ENCODE assay signal across 8 cellular contexts in genomic region chr19:1849132-1849474, GRCh38. TPM values are rescaled to one million over a fixed set of nuclear protein-coding genes. Genes with fewer than 3 reads are reported as not detected.
A peak's percentile ranks its signal among the peaks of the same experiment; 100 is the strongest.
DNase-seq lines count a peak whose midpoint lies in the region; ATAC-seq, FAIRE-seq and TF ChIP-seq lines count a peak whose summit lies in the region.

No MANE protein-coding gene starts in this region.

- no peak for FAIRE-seq in GM12878 (lab: Jason Lieb, UNC)

- H3K9me3 Mint-ChIP-seq in CD14-positive monocyte: no peaks in the 10 kb centered on the region
- H3K9me3 Mint-ChIP-seq in naive thymus-derived CD4-positive, alpha-beta T cell: no peaks in the 10 kb centered on the region

- no peak for TF ChIP-seq EP300 in GM12878 (IDR thresholded peaks at IDR 0.05; ENCODE audit: borderline replicate concordance in 1 of 2, control insufficient read depth in 1 of 2, low read depth in 2 of 2, low read length in 2 of 2)

- in situ Hi-C loops in GM12878 (cut with MboI): no loop called here

- H3K4me1 ChIP-seq in KMS-11 (ENCODE audit: low read depth, poor library complexity, severe bottlenecking) (peaks cover 32% of the 10 kb centered on the region), GM12878 (ENCODE audit: control insufficient read depth, insufficient read depth, low read length) (peaks cover 31% of the 10 kb centered on the region)
- peaks cover 31 to 67% of the 10 kb centered on the region in 2 donors for H3K4me1 ChIP-seq in naive thymus-derived CD4-positive, alpha-beta T cell (ENCODE audit: control insufficient read depth in 2 of 2, insufficient read depth in 2 of 2, low read length in 2 of 2)

- RAD21 ChIA-PET in GM12878 (lab: Charles Lee; ENCODE audit: unreplicated experiment): interaction anchor here (1.0 to 1.4 kb wide), 2 partner anchors 48 to 303 kb away, joined by 3 read pairs; no protein-coding TSS in a partner anchor

- H4K20me1 ChIP-seq in KMS-11 (ENCODE audit: insufficient read depth): 0 out of 2 replicates have a peak, but pooled peaks cover 5% of the 10 kb centered on the region
- peaks cover 3% of the 10 kb centered on the region; the same call in 1 of the 2 replicates for H4K20me1 ChIP-seq in GM12878 (ENCODE audit: control insufficient read depth, insufficient read depth)

- POLR2A ChIA-PET in GM12878 (lab: Charles Lee): interaction anchor here (0.7 kb wide), 1 partner anchor 8 kb away, joined by 3 read pairs; no protein-coding TSS in a partner anchor
- POLR2A ChIA-PET in naive thymus-derived CD4-positive, alpha-beta T cell (lab: Charles Lee): interaction anchor here (0.7 to 1.4 kb wide), 4 partner anchors 9 to 587 kb away, joined by 3 to 4 read pairs (median 4); no protein-coding TSS in a partner anchor

- SMC1A ChIA-PET in GM12878 (lab: Charles Lee; ENCODE audit: uncharacterized antibody, unreplicated experiment): no interaction called here

- H3K27ac Mint-ChIP-seq in CD14-positive monocyte: peak overlapping the region in 6 of 7 donors; percentile 53 to 89 (median 82)
- H3K27ac Mint-ChIP-seq in naive thymus-derived CD4-positive, alpha-beta T cell: peak overlapping the region; percentile 85 to 93 (median 91)

- no peak overlapping the region for H3K4me3 Mint-ChIP-seq in CD14-positive monocyte
- H3K4me3 Mint-ChIP-seq in naive thymus-derived CD4-positive, alpha-beta T cell: peak overlapping the region in 7 of 10 donors; percentile 52 to 90 (median 74)

- ATAC-seq in GM12878 (no peak), GM21390 (IDR thresholded peaks at IDR 0.05; ENCODE audit: unreplicated experiment) (no peak)
- no peak for ATAC-seq in naive thymus-derived CD4-positive, alpha-beta T cell

- peaks cover 4 to 9% (median 7%) of the 10 kb centered on the region in 3 donors for H3K27me3 Mint-ChIP-seq in CD14-positive monocyte (ENCODE audit: low read depth in 3 of 3)
- no peaks in the 10 kb centered on the region for H3K27me3 Mint-ChIP-seq in naive thymus-derived CD4-positive, alpha-beta T cell

- H3K27me3 ChIP-seq in KMS-11 (ENCODE audit: insufficient read depth, low read depth) (no peaks in the 10 kb centered on the region), GM12878 (replicated peaks in 1 of 2; ENCODE audit: control insufficient read depth in 2 of 2, insufficient read depth in 2 of 2, low read length in 1 of 2) (no peaks in the 10 kb centered on the region)
- H3K27me3 ChIP-seq in naive thymus-derived CD4-positive, alpha-beta T cell (ENCODE audit: control insufficient read depth in 2 of 2, insufficient read depth in 2 of 2, low read length in 2 of 2): no peaks in the 10 kb centered on the region

- H3K79me2 ChIP-seq in KMS-11 (ENCODE audit: insufficient read depth, low read depth) (peaks cover 40% of the 10 kb centered on the region), GM12878 (ENCODE audit: control insufficient read depth, insufficient read depth, low read length) (peaks cover 54% of the 10 kb centered on the region)

- TF ChIP-seq CTCF in CD14-positive monocyte (IDR thresholded peaks at IDR 0.05): no peak
- TF ChIP-seq CTCF in KMS-11 (conservative IDR thresholded peaks at IDR 0.05; ENCODE audit: low read depth, low read length): no peak
- TF ChIP-seq CTCF in GM12878 (IDR thresholded peaks at IDR 0.05 in 2 of 3, conservative IDR thresholded peaks at IDR 0.05 in 1 of 3; ENCODE audit: control insufficient read depth in 2 of 3, extremely low read depth in 1 of 3, insufficient read depth in 1 of 3, low read depth in 3 of 3, low read length in 3 of 3): no peak

- H3K36me3 ChIP-seq in KMS-11 (ENCODE audit: insufficient read depth) (no peaks in the 10 kb centered on the region), GM12878 (ENCODE audit: control insufficient read depth in 2 of 2, insufficient read depth in 2 of 2, low read length in 1 of 2) (peaks cover 0 to 6% of the 10 kb centered on the region in 2 experiments; a peak in 3 of 4 replicates)
- H3K36me3 ChIP-seq in naive thymus-derived CD4-positive, alpha-beta T cell (ENCODE audit: control insufficient read depth in 2 of 3, insufficient read depth in 3 of 3, low read length in 3 of 3): peaks cover 0 to 21% (median 0%) of the 10 kb centered on the region in 3 experiments

- peaks cover 48% of the 10 kb centered on the region for H3K4me1 Mint-ChIP-seq in CD14-positive monocyte
- H3K4me1 Mint-ChIP-seq in naive thymus-derived CD4-positive, alpha-beta T cell: peaks cover 36 to 67% (median 47%) of the 10 kb centered on the region in 7 donors

- no peak for TF ChIP-seq RAD21 in GM12878 (IDR thresholded peaks at IDR 0.05; ENCODE audit: insufficient read depth, low read depth, low read length)

- CTCF ChIA-PET in GM12878 (lab: Yijun Ruan, JAX): interaction anchor here (0.6 to 1.7 kb wide), 11 partner anchors 9 to 776 kb away, joined by 3 to 11 read pairs (median 4); no protein-coding TSS in a partner anchor
- CTCF ChIA-PET in naive thymus-derived CD4-positive, alpha-beta T cell (lab: Charles Lee): interaction anchor here (1.0 to 1.5 kb wide), 3 partner anchors 9 to 78 kb away, joined by 3 read pairs; no protein-coding TSS in a partner anchor

- H3K27ac ChIP-seq in KMS-11 (peak overlapping the region; percentile 97; the same call in 1 of the 2 replicates), GM12878 (ENCODE audit: control insufficient read depth, insufficient read depth) (peak overlapping the region; percentile 100)
- peak overlapping the region; percentile 99 for H3K27ac ChIP-seq in naive thymus-derived CD4-positive, alpha-beta T cell (ENCODE audit: low read depth, low read length)

- H3K4me3 ChIP-seq in KMS-11 (IDR thresholded peaks at IDR 0.05; ENCODE audit: insufficient read depth, low read depth, low read length): no peak overlapping the region
- no peak overlapping the region for H3K4me3 ChIP-seq in GM12878
- no peak overlapping the region for H3K4me3 ChIP-seq in naive thymus-derived CD4-positive, alpha-beta T cell (ENCODE audit: low read length)

- no peak overlapping the region for H2AFZ ChIP-seq in KMS-11 (ENCODE audit: low read depth)
- H2AFZ ChIP-seq in GM12878 (ENCODE audit: control insufficient read depth, low read depth, low read length): no peak overlapping the region; the same call in 1 of the 2 replicates

- DNase-seq in CD14-positive monocyte (ENCODE audit: low spot score) (no peak), GM12878 (ENCODE audit: low read depth, low spot score) (no peak), middle frontal gyrus (ENCODE audit: extremely low spot score, low spot score) (no peak), NOMO-1 treated with dmso at 0.1 percent for 144 hours (lab: John Stamatoyannopoulos, UW; ENCODE audit: unreplicated experiment) (no peak), globus pallidus (ENCODE audit: low spot score) (no peak)
- no peak for DNase-seq in naive thymus-derived CD4-positive, alpha-beta T cell

- BruUV-seq in GM12878 (replicated peaks; lab: Mats Ljungman, UMichigan): no TSS peak

- intact Hi-C loops in CD14-positive monocyte (cut with micrococcal nuclease): no loop called here
- intact Hi-C loops in GM12878 (cut with micrococcal nuclease; ENCODE audit: unreplicated experiment): no loop called here
- intact Hi-C loops in naive thymus-derived CD4-positive, alpha-beta T cell (cut with micrococcal nuclease): loop anchor here (2.0 to 5.0 kb wide), 2 partner anchors 244 to 257 kb away; partner anchors contain the start of genes MBD3 (in 1 of the 2) and UQCR11 (in 1 of the 2)

- WGBS in GM12878 (ENCODE audit: insufficient coverage, insufficient replicate concordance, low lambda C conversion rate, missing lambda C conversion rate): 11% methylated on average over 5 of the region's 5 CpGs

- H3K4me2 ChIP-seq in KMS-11: no peak overlapping the region
- H3K4me2 ChIP-seq in GM12878 (ENCODE audit: control insufficient read depth, insufficient read depth): peak overlapping the region; percentile 66; the same call in 1 of the 2 replicates

- no peak overlapping the region; the same call in 1 of the 2 replicates for H3K9ac ChIP-seq in KMS-11
- no peak overlapping the region; the same call in 1 of the 2 replicates for H3K9ac ChIP-seq in GM12878 (ENCODE audit: control insufficient read depth, insufficient read depth, low read length)

- TF ChIP-seq POLR2A in GM12878 (IDR thresholded peaks at IDR 0.05; ENCODE audit: low read depth, low read length): no peak

- H3K36me3 Mint-ChIP-seq in CD14-positive monocyte: peaks cover 4 to 34% of the 10 kb centered on the region in 2 donors
- peaks cover 0 to 2% (median 0%) of the 10 kb centered on the region in 5 donors for H3K36me3 Mint-ChIP-seq in naive thymus-derived CD4-positive, alpha-beta T cell

- no peaks in the 10 kb centered on the region for H3K9me3 ChIP-seq in GM12878 (replicated peaks; ENCODE audit: control insufficient read depth, insufficient read depth, low read length)
- H3K9me3 ChIP-seq in naive thymus-derived CD4-positive, alpha-beta T cell (ENCODE audit: control insufficient read depth in 2 of 3, low read length in 3 of 3): no peaks in the 10 kb centered on the region

RNA-seq across cellular contexts. Expression of gene REXO1, which starts 0.8 kb away (rescaled TPM):
- polyA plus RNA-seq in CD14-positive monocyte (1 to 10 TPM; 2.8 to 3.0 TPM), GM12878 (2011; rRNA removed) (2.7 and 9.5 TPM in 2 replicates), GM12878 (2014; fragmentation: Illumina TruSeq; extraction: Trizol) (4.0 and 8.2 TPM in 2 replicates), GM12878 (2014; fragmentation: Nextera tagmentation; extraction: Ambion mirVana) (under 1 TPM; 0.03 to 0.64 TPM), GM12878 (2014; rRNA removed) (31.3 and 38.2 TPM in 2 replicates), GM12878 (2016; fragmentation: Nextera tagmentation; extraction: Ambion mirVana) (1 to 10 TPM; 3.7 to 8.4 TPM)
- 47.1 and 50.6 TPM in 2 replicates for total RNA-seq in GM12878 (2013; cell fraction: nucleolus; rRNA removed)
- total RNA-seq in GM12878 (2014; rRNA removed) (5.2 and 11.7 TPM in 2 replicates), GM12878 (2014; rRNA removed; fragmentation: Illumina TruSeq; extraction: Trizol) (6.4 and 8.5 TPM in 2 replicates), GM12878 (2021) (38.1 and 45.2 TPM in 2 replicates)
- polyA plus RNA-seq in GM12878 (2011; ENCODE audit: low read depth): 8.9 TPM
- 16.1 and 17.2 TPM in 2 replicates for polyA plus RNA-seq in GM12878 (2011; cell fraction: cytosol; rRNA removed)
- 52.3 and 81.1 TPM in 2 replicates for polyA plus RNA-seq in GM12878 (2011; cell fraction: nucleus; rRNA removed)
- 23.8 and 34.3 TPM in 2 replicates for polyA plus RNA-seq in GM12878 (2012)
- polyA minus RNA-seq in GM12878 (2011; rRNA and poly(A)+ RNA removed): 9.6 and 10.0 TPM in 2 replicates
- polyA minus RNA-seq in GM12878 (2011; cell fraction: cytosol; rRNA and poly(A)+ RNA removed): 10.0 and 14.4 TPM in 2 replicates
- polyA minus RNA-seq in GM12878 (2011; cell fraction: nucleus; rRNA and poly(A)+ RNA removed): 7.4 and 15.0 TPM in 2 replicates
- total RNA-seq in naive thymus-derived CD4-positive, alpha-beta T cell: 10 to 100 TPM; 52.7 to 92.6 (median 73.1) TPM
- polyA plus RNA-seq in naive thymus-derived CD4-positive, alpha-beta T cell: 1 to 10 TPM; 5.4 to 9.6 TPM

RNA-seq across cellular contexts. Expression of gene KLF16, which starts 14.3 kb away (rescaled TPM):
- under 1 TPM; 0.51 to 0.67 TPM for polyA plus RNA-seq in CD14-positive monocyte
- 4.1 and 5.1 TPM in 2 replicates for total RNA-seq in GM12878 (2013; cell fraction: nucleolus; rRNA removed)
- 5.4 and 6.2 TPM in 2 replicates for total RNA-seq in GM12878 (2014; rRNA removed)
- 2.2 and 2.6 TPM in 2 replicates for total RNA-seq in GM12878 (2014; rRNA removed; fragmentation: Illumina TruSeq; extraction: Trizol)
- 37.6 and 41.2 TPM in 2 replicates for total RNA-seq in GM12878 (2021)
- polyA plus RNA-seq in GM12878 (2011; ENCODE audit: low read depth): 2.1 TPM
- polyA plus RNA-seq in GM12878 (2011; rRNA removed): 0.89 and 1.6 TPM in 2 replicates
- 4.1 and 7.5 TPM in 2 replicates for polyA plus RNA-seq in GM12878 (2011; cell fraction: cytosol; rRNA removed)
- polyA plus RNA-seq in GM12878 (2011; cell fraction: nucleus; rRNA removed): 11.3 and 26.9 TPM in 2 replicates
- 9.1 and 13.8 TPM in 2 replicates for polyA plus RNA-seq in GM12878 (2012)
- 0.57 and 2.6 TPM in 2 replicates for polyA plus RNA-seq in GM12878 (2014; fragmentation: Illumina TruSeq; extraction: Trizol)
- under 1 TPM; 0.03 to 0.24 TPM for polyA plus RNA-seq in GM12878 (2014; fragmentation: Nextera tagmentation; extraction: Ambion mirVana)
- 13.4 and 13.7 TPM in 2 replicates for polyA plus RNA-seq in GM12878 (2014; rRNA removed)
- 1 to 10 TPM; 2.1 to 2.5 TPM for polyA plus RNA-seq in GM12878 (2016; fragmentation: Nextera tagmentation; extraction: Ambion mirVana)
- polyA minus RNA-seq in GM12878 (2011; rRNA and poly(A)+ RNA removed): 0.59 and 1.9 TPM in 2 replicates
- polyA minus RNA-seq in GM12878 (2011; cell fraction: cytosol; rRNA and poly(A)+ RNA removed): 4.9 and 7.4 TPM in 2 replicates
- 1.5 and 6.3 TPM in 2 replicates for polyA minus RNA-seq in GM12878 (2011; cell fraction: nucleus; rRNA and poly(A)+ RNA removed)
- 10 to 100 TPM; 20.5 to 65.2 (median 21.1) TPM for total RNA-seq in naive thymus-derived CD4-positive, alpha-beta T cell
- polyA plus RNA-seq in naive thymus-derived CD4-positive, alpha-beta T cell: under 1 TPM; 0.41 to 0.47 TPM

RNA-seq across cellular contexts. Expression of gene ABHD17A, which starts 36.2 kb away (rescaled TPM):
- 10 to 100 TPM; 69.8 to 79.0 TPM for polyA plus RNA-seq in CD14-positive monocyte
- 25.8 and 29.5 TPM in 2 replicates for total RNA-seq in GM12878 (2013; cell fraction: nucleolus; rRNA removed)
- 109 and 126 TPM in 2 replicates for total RNA-seq in GM12878 (2014; rRNA removed)
- 5.6 and 7.0 TPM in 2 replicates for total RNA-seq in GM12878 (2014; rRNA removed; fragmentation: Illumina TruSeq; extraction: Trizol)
- total RNA-seq in GM12878 (2021): 72.6 and 77.6 TPM in 2 replicates
- 8.6 TPM for polyA plus RNA-seq in GM12878 (2011; ENCODE audit: low read depth)
- polyA plus RNA-seq in GM12878 (2011; rRNA removed): 7.7 and 25.3 TPM in 2 replicates
- 45.6 and 92.1 TPM in 2 replicates for polyA plus RNA-seq in GM12878 (2011; cell fraction: cytosol; rRNA removed)
- 158 and 188 TPM in 2 replicates for polyA plus RNA-seq in GM12878 (2011; cell fraction: nucleus; rRNA removed)
- polyA plus RNA-seq in GM12878 (2012): 36.2 and 44.0 TPM in 2 replicates
- 0.87 and 2.5 TPM in 2 replicates for polyA plus RNA-seq in GM12878 (2014; fragmentation: Illumina TruSeq; extraction: Trizol)
- polyA plus RNA-seq in GM12878 (2014; fragmentation: Nextera tagmentation; extraction: Ambion mirVana): under 1 TPM in 1 of 2 experiments, not detected in 1; 0.13 TPM
- polyA plus RNA-seq in GM12878 (2014; rRNA removed): 84.5 and 105 TPM in 2 replicates
- 10 to 100 TPM; 28.8 to 45.7 TPM for polyA plus RNA-seq in GM12878 (2016; fragmentation: Nextera tagmentation; extraction: Ambion mirVana)
- 22.4 and 32.0 TPM in 2 replicates for polyA minus RNA-seq in GM12878 (2011; rRNA and poly(A)+ RNA removed)
- 21.4 and 26.9 TPM in 2 replicates for polyA minus RNA-seq in GM12878 (2011; cell fraction: cytosol; rRNA and poly(A)+ RNA removed)
- polyA minus RNA-seq in GM12878 (2011; cell fraction: nucleus; rRNA and poly(A)+ RNA removed): 13.5 and 18.1 TPM in 2 replicates
- total RNA-seq in naive thymus-derived CD4-positive, alpha-beta T cell: 100 to 1,000 TPM in 4 of 5 experiments, 10 to 100 TPM in 1; 92.9 to 175 (median 127) TPM
- 100 to 1,000 TPM; 135 to 140 TPM for polyA plus RNA-seq in naive thymus-derived CD4-positive, alpha-beta T cell

RNA-seq across cellular contexts. Expression of gene ATP8B3, which starts 37.0 kb away (rescaled TPM):
- polyA plus RNA-seq in CD14-positive monocyte (1 to 10 TPM; 1.6 to 1.8 TPM), GM12878 (2011; rRNA removed) (0.86 and 1.6 TPM in 2 replicates), GM12878 (2014; fragmentation: Illumina TruSeq; extraction: Trizol) (0.43 and 0.48 TPM in 2 replicates), GM12878 (2014; fragmentation: Nextera tagmentation; extraction: Ambion mirVana) (under 1 TPM; 0.13 to 0.34 TPM), GM12878 (2014; rRNA removed) (0.76 and 1.3 TPM in 2 replicates), GM12878 (2016; fragmentation: Nextera tagmentation; extraction: Ambion mirVana) (1 to 10 TPM in 1 of 2 experiments, under 1 TPM in 1; 0.54 to 1.0 TPM)
- 3.1 and 4.2 TPM in 2 replicates for total RNA-seq in GM12878 (2013; cell fraction: nucleolus; rRNA removed)
- total RNA-seq in GM12878 (2014; rRNA removed) (0.38 and 0.51 TPM in 2 replicates), GM12878 (2014; rRNA removed; fragmentation: Illumina TruSeq; extraction: Trizol) (0.36 and 0.74 TPM in 2 replicates), GM12878 (2021) (1.0 and 1.7 TPM in 2 replicates)
- polyA plus RNA-seq in GM12878 (2011; ENCODE audit: low read depth): 1.3 TPM
- polyA plus RNA-seq in GM12878 (2011; cell fraction: cytosol; rRNA removed): 2.6 TPM in 2 replicates
- polyA plus RNA-seq in GM12878 (2011; cell fraction: nucleus; rRNA removed): 6.1 and 6.5 TPM in 2 replicates
- polyA plus RNA-seq in GM12878 (2012): 1.8 and 2.5 TPM in 2 replicates
- 1.9 and 2.3 TPM in 2 replicates for polyA minus RNA-seq in GM12878 (2011; rRNA and poly(A)+ RNA removed)
- 0.73 and 2.3 TPM in 2 replicates for polyA minus RNA-seq in GM12878 (2011; cell fraction: cytosol; rRNA and poly(A)+ RNA removed)
- 0.73 and 1.1 TPM in 2 replicates for polyA minus RNA-seq in GM12878 (2011; cell fraction: nucleus; rRNA and poly(A)+ RNA removed)
- 10 to 100 TPM in 1 of 5 experiments, 1 to 10 TPM in 4; 1.8 to 15.3 (median 4.0) TPM for total RNA-seq in naive thymus-derived CD4-positive, alpha-beta T cell
- polyA plus RNA-seq in naive thymus-derived CD4-positive, alpha-beta T cell: under 1 TPM; 0.83 TPM

RNA-seq across cellular contexts. Expression of gene ADAT3, which starts 56.1 kb away (rescaled TPM):
- polyA plus RNA-seq in CD14-positive monocyte (1 to 10 TPM; 2.7 to 3.2 TPM), GM12878 (2011; rRNA removed) (0.13 and 0.46 TPM in 2 replicates), GM12878 (2014; fragmentation: Illumina TruSeq; extraction: Trizol) (not detected in 2 replicates), GM12878 (2014; fragmentation: Nextera tagmentation; extraction: Ambion mirVana) (not detected), GM12878 (2014; rRNA removed) (11.0 and 13.2 TPM in 2 replicates), GM12878 (2016; fragmentation: Nextera tagmentation; extraction: Ambion mirVana) (1 to 10 TPM; 7.7 to 8.9 TPM)
- 26.1 and 30.8 TPM in 2 replicates for total RNA-seq in GM12878 (2013; cell fraction: nucleolus; rRNA removed)
- total RNA-seq in GM12878 (2014; rRNA removed) (3.8 and 5.6 TPM in 2 replicates), GM12878 (2014; rRNA removed; fragmentation: Illumina TruSeq; extraction: Trizol) (0.27 TPM in 1 of 2 replicates, not detected in the other), GM12878 (2021) (11.6 and 11.8 TPM in 2 replicates)
- 0.54 TPM for polyA plus RNA-seq in GM12878 (2011; ENCODE audit: low read depth)
- 1.1 and 2.1 TPM in 2 replicates for polyA plus RNA-seq in GM12878 (2011; cell fraction: cytosol; rRNA removed)
- 5.4 and 12.3 TPM in 2 replicates for polyA plus RNA-seq in GM12878 (2011; cell fraction: nucleus; rRNA removed)
- 3.0 and 3.7 TPM in 2 replicates for polyA plus RNA-seq in GM12878 (2012)
- 0.62 TPM in 1 of 2 replicates, not detected in the other for polyA minus RNA-seq in GM12878 (2011; rRNA and poly(A)+ RNA removed)
- polyA minus RNA-seq in GM12878 (2011; cell fraction: cytosol; rRNA and poly(A)+ RNA removed): 1.1 and 1.5 TPM in 2 replicates
- 1.9 and 4.9 TPM in 2 replicates for polyA minus RNA-seq in GM12878 (2011; cell fraction: nucleus; rRNA and poly(A)+ RNA removed)
- 10 to 100 TPM in 2 of 5 experiments, 1 to 10 TPM in 3; 3.5 to 13.5 (median 6.1) TPM for total RNA-seq in naive thymus-derived CD4-positive, alpha-beta T cell
- 1 to 10 TPM; 2.2 to 5.9 TPM for polyA plus RNA-seq in naive thymus-derived CD4-positive, alpha-beta T cell

Comparison
In these comparisons a context has a peak if more than half of its experiments do, and no peak if none do; other contexts are left out.
1. H3K4me3 Mint-ChIP-seq: peak in naive thymus-derived CD4-positive, alpha-beta T cell (7 of 10); none in CD14-positive monocyte (0 of 2).
2. intact Hi-C loops: an anchor here in naive thymus-derived CD4-positive, alpha-beta T cell (2.0 to 5.0 kb wide); none called in CD14-positive monocyte and GM12878.
3. Peak in every context shown above with its lines, with median percentiles within 50 percentile points of each other: H3K27ac ChIP-seq.